In the genomic region with DNA sequence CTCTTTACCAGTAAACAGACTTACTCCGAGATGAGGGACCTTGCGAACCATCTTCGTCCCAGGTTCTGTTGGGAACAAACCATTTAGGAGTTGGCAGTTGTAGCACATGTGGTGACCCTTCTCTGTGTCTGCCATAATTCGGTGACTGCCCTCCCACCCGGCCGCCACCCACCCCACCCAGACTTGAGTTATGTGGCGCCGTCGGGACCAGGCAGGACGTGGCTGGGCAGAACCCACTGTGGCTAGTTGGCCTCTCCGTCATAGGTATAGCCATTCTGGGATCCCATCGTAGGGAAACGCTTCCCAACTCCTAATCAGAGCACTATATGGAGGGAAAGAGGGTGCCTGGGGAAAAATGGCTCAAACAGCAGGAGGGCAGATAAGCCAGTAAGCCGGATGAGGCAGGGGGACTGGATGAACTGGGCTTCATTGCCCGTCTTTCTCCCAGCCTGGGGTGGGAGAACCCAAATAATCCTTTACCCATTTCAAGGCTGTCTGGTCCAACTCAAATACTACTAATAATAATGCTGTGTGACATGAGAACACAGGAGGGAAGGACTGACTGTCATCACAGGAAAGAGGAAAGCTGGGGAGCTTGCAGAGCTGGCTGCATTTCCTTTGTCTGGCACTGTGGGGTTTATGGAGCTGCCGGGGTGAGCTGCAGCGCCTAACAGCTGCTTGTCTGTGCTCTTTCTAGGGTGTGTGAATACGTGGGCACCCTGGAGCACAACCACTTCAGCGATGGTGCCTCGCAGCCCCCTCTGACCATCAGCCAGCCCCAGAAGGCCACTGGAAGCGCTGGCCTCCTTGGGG, we compare ENCODE assay signal across 1 cellular context.
TF ChIP-seq lines count a peak whose summit lies in the region.

No MANE protein-coding gene starts in this region.

TF ChIP-seq in GM23338, 12 proteins besides CTCF, POLR2A, EP300 and RAD21 (continued from another document):
- TF ChIP-seq, protein P1, sequence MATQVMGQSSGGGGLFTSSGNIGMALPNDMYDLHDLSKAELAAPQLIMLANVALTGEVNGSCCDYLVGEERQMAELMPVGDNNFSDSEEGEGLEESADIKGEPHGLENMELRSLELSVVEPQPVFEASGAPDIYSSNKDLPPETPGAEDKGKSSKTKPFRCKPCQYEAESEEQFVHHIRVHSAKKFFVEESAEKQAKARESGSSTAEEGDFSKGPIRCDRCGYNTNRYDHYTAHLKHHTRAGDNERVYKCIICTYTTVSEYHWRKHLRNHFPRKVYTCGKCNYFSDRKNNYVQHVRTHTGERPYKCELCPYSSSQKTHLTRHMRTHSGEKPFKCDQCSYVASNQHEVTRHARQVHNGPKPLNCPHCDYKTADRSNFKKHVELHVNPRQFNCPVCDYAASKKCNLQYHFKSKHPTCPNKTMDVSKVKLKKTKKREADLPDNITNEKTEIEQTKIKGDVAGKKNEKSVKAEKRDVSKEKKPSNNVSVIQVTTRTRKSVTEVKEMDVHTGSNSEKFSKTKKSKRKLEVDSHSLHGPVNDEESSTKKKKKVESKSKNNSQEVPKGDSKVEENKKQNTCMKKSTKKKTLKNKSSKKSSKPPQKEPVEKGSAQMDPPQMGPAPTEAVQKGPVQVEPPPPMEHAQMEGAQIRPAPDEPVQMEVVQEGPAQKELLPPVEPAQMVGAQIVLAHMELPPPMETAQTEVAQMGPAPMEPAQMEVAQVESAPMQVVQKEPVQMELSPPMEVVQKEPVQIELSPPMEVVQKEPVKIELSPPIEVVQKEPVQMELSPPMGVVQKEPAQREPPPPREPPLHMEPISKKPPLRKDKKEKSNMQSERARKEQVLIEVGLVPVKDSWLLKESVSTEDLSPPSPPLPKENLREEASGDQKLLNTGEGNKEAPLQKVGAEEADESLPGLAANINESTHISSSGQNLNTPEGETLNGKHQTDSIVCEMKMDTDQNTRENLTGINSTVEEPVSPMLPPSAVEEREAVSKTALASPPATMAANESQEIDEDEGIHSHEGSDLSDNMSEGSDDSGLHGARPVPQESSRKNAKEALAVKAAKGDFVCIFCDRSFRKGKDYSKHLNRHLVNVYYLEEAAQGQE (IDR thresholded peaks at IDR 0.05; ENCODE audit: unreplicated experiment) = no peak
- TF ChIP-seq EZH2 (IDR thresholded peaks at IDR 0.05; ENCODE audit: low read depth, unreplicated experiment) (no peak), CREB1 (CRISPR knock-in tag; IDR thresholded peaks at IDR 0.05; ENCODE audit: low read depth) (no peak), JUNB (IDR thresholded peaks at IDR 0.05; ENCODE audit: unreplicated experiment) (no peak), NANOG (IDR thresholded peaks at IDR 0.05; ENCODE audit: borderline replicate concordance) (no peak), STAT1 (IDR thresholded peaks at IDR 0.05; ENCODE audit: unreplicated experiment) (no peak), ZNF114 (CRISPR knock-in tag; IDR thresholded peaks at IDR 0.05) (no peak), ZNF331 (CRISPR knock-in tag; IDR thresholded peaks at IDR 0.05; ENCODE audit: low read depth) (no peak), EZH2phosphoT487 (IDR thresholded peaks at IDR 0.05; ENCODE audit: unreplicated experiment) (no peak)
- TF ChIP-seq, protein P2, sequence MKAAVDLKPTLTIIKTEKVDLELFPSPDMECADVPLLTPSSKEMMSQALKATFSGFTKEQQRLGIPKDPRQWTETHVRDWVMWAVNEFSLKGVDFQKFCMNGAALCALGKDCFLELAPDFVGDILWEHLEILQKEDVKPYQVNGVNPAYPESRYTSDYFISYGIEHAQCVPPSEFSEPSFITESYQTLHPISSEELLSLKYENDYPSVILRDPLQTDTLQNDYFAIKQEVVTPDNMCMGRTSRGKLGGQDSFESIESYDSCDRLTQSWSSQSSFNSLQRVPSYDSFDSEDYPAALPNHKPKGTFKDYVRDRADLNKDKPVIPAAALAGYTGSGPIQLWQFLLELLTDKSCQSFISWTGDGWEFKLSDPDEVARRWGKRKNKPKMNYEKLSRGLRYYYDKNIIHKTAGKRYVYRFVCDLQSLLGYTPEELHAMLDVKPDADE (IDR thresholded peaks at IDR 0.05) = no peak
- TF ChIP-seq, protein P3, sequence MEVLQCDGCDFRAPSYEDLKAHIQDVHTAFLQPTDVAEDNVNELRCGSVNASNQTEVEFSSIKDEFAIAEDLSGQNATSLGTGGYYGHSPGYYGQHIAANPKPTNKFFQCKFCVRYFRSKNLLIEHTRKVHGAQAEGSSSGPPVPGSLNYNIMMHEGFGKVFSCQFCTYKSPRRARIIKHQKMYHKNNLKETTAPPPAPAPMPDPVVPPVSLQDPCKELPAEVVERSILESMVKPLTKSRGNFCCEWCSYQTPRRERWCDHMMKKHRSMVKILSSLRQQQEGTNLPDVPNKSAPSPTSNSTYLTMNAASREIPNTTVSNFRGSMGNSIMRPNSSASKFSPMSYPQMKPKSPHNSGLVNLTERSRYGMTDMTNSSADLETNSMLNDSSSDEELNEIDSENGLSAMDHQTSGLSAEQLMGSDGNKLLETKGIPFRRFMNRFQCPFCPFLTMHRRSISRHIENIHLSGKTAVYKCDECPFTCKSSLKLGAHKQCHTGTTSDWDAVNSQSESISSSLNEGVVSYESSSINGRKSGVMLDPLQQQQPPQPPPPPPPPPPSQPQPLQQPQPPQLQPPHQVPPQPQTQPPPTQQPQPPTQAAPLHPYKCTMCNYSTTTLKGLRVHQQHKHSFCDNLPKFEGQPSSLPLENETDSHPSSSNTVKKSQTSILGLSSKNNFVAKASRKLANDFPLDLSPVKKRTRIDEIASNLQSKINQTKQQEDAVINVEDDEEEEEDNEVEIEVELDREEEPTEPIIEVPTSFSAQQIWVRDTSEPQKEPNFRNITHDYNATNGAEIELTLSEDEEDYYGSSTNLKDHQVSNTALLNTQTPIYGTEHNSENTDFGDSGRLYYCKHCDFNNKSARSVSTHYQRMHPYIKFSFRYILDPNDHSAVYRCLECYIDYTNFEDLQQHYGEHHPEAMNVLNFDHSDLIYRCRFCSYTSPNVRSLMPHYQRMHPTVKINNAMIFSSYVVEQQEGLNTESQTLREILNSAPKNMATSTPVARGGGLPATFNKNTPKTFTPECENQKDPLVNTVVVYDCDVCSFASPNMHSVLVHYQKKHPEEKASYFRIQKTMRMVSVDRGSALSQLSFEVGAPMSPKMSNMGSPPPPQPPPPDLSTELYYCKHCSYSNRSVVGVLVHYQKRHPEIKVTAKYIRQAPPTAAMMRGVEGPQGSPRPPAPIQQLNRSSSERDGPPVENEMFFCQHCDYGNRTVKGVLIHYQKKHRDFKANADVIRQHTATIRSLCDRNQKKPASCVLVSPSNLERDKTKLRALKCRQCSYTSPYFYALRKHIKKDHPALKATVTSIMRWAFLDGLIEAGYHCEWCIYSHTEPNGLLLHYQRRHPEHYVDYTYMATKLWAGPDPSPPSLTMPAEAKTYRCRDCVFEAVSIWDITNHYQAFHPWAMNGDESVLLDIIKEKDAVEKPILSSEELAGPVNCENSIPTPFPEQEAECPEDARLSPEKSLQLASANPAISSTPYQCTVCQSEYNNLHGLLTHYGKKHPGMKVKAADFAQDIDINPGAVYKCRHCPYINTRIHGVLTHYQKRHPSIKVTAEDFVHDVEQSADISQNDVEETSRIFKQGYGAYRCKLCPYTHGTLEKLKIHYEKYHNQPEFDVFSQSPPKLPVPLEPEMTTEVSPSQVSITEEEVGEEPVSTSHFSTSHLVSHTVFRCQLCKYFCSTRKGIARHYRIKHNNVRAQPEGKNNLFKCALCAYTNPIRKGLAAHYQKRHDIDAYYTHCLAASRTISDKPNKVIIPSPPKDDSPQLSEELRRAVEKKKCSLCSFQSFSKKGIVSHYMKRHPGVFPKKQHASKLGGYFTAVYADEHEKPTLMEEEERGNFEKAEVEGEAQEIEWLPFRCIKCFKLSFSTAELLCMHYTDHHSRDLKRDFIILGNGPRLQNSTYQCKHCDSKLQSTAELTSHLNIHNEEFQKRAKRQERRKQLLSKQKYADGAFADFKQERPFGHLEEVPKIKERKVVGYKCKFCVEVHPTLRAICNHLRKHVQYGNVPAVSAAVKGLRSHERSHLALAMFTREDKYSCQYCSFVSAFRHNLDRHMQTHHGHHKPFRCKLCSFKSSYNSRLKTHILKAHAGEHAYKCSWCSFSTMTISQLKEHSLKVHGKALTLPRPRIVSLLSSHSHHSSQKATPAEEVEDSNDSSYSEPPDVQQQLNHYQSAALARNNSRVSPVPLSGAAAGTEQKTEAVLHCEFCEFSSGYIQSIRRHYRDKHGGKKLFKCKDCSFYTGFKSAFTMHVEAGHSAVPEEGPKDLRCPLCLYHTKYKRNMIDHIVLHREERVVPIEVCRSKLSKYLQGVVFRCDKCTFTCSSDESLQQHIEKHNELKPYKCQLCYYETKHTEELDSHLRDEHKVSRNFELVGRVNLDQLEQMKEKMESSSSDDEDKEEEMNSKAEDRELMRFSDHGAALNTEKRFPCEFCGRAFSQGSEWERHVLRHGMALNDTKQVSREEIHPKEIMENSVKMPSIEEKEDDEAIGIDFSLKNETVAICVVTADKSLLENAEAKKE (CRISPR knock-in tag; IDR thresholded peaks at IDR 0.05) = no peak
